Comparison of ENCODE assay signal across 39 cellular contexts in genomic region chr6:3122823-3123182, GRCh38.
"Had no signal": no experiment of that assay in that cellular context is flagged by ENCODE, and none has a peak within 500 bp of the region (broad histone marks: within the 10 kb centered on the region; RNA-seq: fewer than 3 reads in every experiment).

No MANE protein-coding gene starts in this region.

- H3K4me3 ChIP-seq: ascending aorta, body of pancreas, breast epithelium, Peyer's patch had no signal

- H3K27me3 Mint-ChIP-seq: activated CD8-positive, alpha-beta T cell treated with anti-CD3 and anti-CD28 coated beads for 36 hours; activated naive CD8-positive, alpha-beta T cell treated with anti-CD3 and anti-CD28 coated beads for 36 hours; activated T-helper 17 cell treated with anti-CD3 and anti-CD28 coated beads, Interleukin-2, amount 50 U/mL, for 72 hours; T-cell had no signal

- H3K36me3 ChIP-seq: ascending aorta, breast epithelium had no signal

- H3K9me3 ChIP-seq: ascending aorta, body of pancreas, breast epithelium, Peyer's patch had no signal

- H3K4me2 ChIP-seq: KMS-11 had no signal

- H3K27me3 ChIP-seq: ascending aorta, body of pancreas, breast epithelium, Peyer's patch had no signal

- H3K9me3 Mint-ChIP-seq: activated CD8-positive, alpha-beta T cell treated with anti-CD3 and anti-CD28 coated beads for 36 hours; activated naive CD8-positive, alpha-beta T cell treated with anti-CD3 and anti-CD28 coated beads for 36 hours; activated T-cell treated with anti-CD3 and anti-CD28 coated beads, Interleukin-2, amount 50 U/mL, for 72 hours; activated T-helper 17 cell treated with anti-CD3 and anti-CD28 coated beads, Interleukin-2, amount 50 U/mL, for 72 hours; T-cell had no signal

- DNase-seq: activated CD4-positive, alpha-beta T cell treated with anti-CD3 and anti-CD28 coated beads for 1 hour; activated CD4-positive, alpha-beta T cell treated with anti-CD3 and anti-CD28 coated beads, Interleukin-2, amount 50 U/mL, for 4 hours; activated CD4-positive, CD25-positive, alpha-beta regulatory T cell; activated effector memory CD4-positive, alpha-beta T cell treated with anti-CD3 and anti-CD28 coated beads, Interleukin-2, amount 50 U/mL, for 16 hours; activated naive CD4-positive, alpha-beta T cell; activated naive CD4-positive, alpha-beta T cell treated with anti-CD3 and anti-CD28 coated beads, Interleukin-2, amount 50 U/mL, for 16 hours; activated naive CD8-positive, alpha-beta T cell treated with anti-CD3 and anti-CD28 coated beads for 36 hours; activated T-cell treated with anti-CD3 and anti-CD28 coated beads, Interleukin-2, amount 50 U/mL, for 1 hour; activated T-cell treated with anti-CD3 and anti-CD28 coated beads, Interleukin-2, amount 50 U/mL, for 72 hours; amygdala; body of pancreas; cerebellar nuclear complex; MM.1S; MV-4-11; NCI-H1092; NCI-H1417; NCI-H146; NCI-H187; NCI-H2029 treated with DMSO at 0.1 percent for 48 hours; NCI-H2107; NCI-H2171; NCI-H510A; NCI-H526; NCI-H748 treated with DMSO at 0.1 percent for 48 hours; NK-92 treated with Interleukin-12 subunit alpha and Interleukin-12 subunit beta, amount 100 ng/mL, for 24 hours; PC-3; Peyer's patch; RPMI8226; SIG-M5; T-cell; T-helper 2 cell; T-helper 9 cell had no signal

- H3K27ac Mint-ChIP-seq: activated CD8-positive, alpha-beta T cell treated with anti-CD3 and anti-CD28 coated beads for 36 hours; activated naive CD8-positive, alpha-beta T cell treated with anti-CD3 and anti-CD28 coated beads for 36 hours; activated T-cell treated with anti-CD3 and anti-CD28 coated beads, Interleukin-2, amount 50 U/mL, for 72 hours; activated T-helper 17 cell treated with anti-CD3 and anti-CD28 coated beads, Interleukin-2, amount 50 U/mL, for 72 hours; T-cell had no signal

- H3K4me1 ChIP-seq: breast epithelium had no signal

- H3K4me3 Mint-ChIP-seq: activated CD8-positive, alpha-beta T cell treated with anti-CD3 and anti-CD28 coated beads for 36 hours; activated naive CD8-positive, alpha-beta T cell treated with anti-CD3 and anti-CD28 coated beads for 36 hours; activated T-cell treated with anti-CD3 and anti-CD28 coated beads, Interleukin-2, amount 50 U/mL, for 72 hours; activated T-helper 17 cell treated with anti-CD3 and anti-CD28 coated beads, Interleukin-2, amount 50 U/mL, for 72 hours; T-cell had no signal

- H3K9ac ChIP-seq: KMS-11 had no signal

- H3K36me3 Mint-ChIP-seq: activated naive CD8-positive, alpha-beta T cell treated with anti-CD3 and anti-CD28 coated beads for 36 hours; T-cell had no signal

- H3K27ac ChIP-seq: ascending aorta, body of pancreas, breast epithelium, KMS-11, Peyer's patch, VCaP had no signal

- ATAC-seq: activated CD8-positive, alpha-beta T cell treated with anti-CD3 and anti-CD28 coated beads for 36 hours; activated T-cell treated with anti-CD3 and anti-CD28 coated beads, Interleukin-2, amount 50 U/mL, for 72 hours; activated T-helper 17 cell treated with anti-CD3 and anti-CD28 coated beads, Interleukin-2, amount 50 U/mL, for 72 hours; body of pancreas; PC-3; SK-N-SH treated with all-trans-retinoic acid at 6 μM for 48 hours; T-cell had no signal
